ENCODE assay signal across 3 cellular contexts in genomic region chr5:844426-844825, GRCh38. TPM values are rescaled to one million over a fixed set of nuclear protein-coding genes. Genes with fewer than 3 reads are reported as not detected.
"Had no signal": no experiment of that assay in that cellular context is flagged by ENCODE, and none has a peak within 500 bp of the region (broad histone marks: within the 10 kb centered on the region; RNA-seq: fewer than 3 reads in every experiment).

No MANE protein-coding gene starts in this region.

RNA-seq across cellular contexts. Expression of gene ZDHHC11, which starts 6.4 kb away (rescaled TPM):
- total RNA-seq: ascending aorta had no signal

RNA-seq across cellular contexts. Expression of gene TRIP13, which starts 48.3 kb away (rescaled TPM):
- total RNA-seq: ascending aorta had no signal

RNA-seq across cellular contexts. Expression of gene ZDHHC11B, which starts 59.9 kb away (rescaled TPM):
- total RNA-seq: activated T-helper 1 cell treated with anti-CD3 and anti-CD28 coated beads, Interleukin-12 subunit alpha, Interleukin-12 subunit beta, Interleukin-2, Interleukin-4 antibody, amounts not matched to agents 30 ng/mL and 10 ng/mL and 1 ng/mL, durations not matched to agents 14 hours and 24 hours and 36 hours; T-helper 1 cell treated with Interleukin-12 subunit alpha and Interleukin-12 subunit beta and Interleukin-4 antibody, amounts not matched to agents 30 ng/mL and 1 ng/mL, for 36 hours had no signal
